In the genomic region with DNA sequence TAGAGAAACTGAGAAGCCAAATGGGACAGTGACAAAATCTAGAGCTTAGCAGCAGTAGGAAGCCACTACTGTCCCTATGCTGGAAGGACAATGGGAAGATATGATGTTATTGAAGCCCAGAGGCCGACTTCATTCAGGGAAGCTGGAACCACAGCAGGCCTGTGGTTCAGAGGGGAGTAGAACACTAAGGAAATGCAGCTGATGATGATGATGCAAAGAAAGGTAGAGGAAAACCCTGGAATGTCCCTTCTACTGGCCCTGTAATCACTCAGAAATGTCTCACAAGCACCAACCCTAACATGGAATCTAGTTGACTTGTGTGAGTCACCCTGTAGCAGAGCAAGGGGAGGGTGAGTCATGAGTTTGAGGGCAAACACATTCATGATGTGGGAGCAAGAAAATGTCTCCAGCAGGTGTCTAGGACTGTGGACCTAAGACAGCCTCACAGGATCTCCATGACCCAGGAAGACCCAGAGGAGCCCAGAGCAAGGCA, we compare ENCODE assay signal across 9 cellular contexts. TPM values are rescaled to one million over a fixed set of nuclear protein-coding genes. Genes with fewer than 3 reads are reported as not detected.
A peak's percentile ranks its signal among the peaks of the same experiment; 100 is the strongest.
DNase-seq lines count a peak whose midpoint lies in the region; ATAC-seq, FAIRE-seq and TF ChIP-seq lines count a peak whose summit lies in the region.
"Had no signal": no experiment of that assay in that cellular context is flagged by ENCODE, and none has a peak within 500 bp of the region (broad histone marks: within the 10 kb centered on the region; RNA-seq: fewer than 3 reads in every experiment).

No MANE protein-coding gene starts in this region.

- H4K20me1 ChIP-seq in HepG2 (ENCODE audit: insufficient read depth, low read length) = no peaks in the 10 kb centered on the region

- POLR2A ChIA-PET in HepG2 (lab: Yijun Ruan, JAX) = interaction anchor here (0.9 to 2.5 kb wide), 2 partner anchors 13 to 162 kb away, joined by 3 to 7 read pairs; no protein-coding TSS in a partner anchor

- H3K4me1 Mint-ChIP-seq in natural killer cell treated with Interleukin-12 subunit alpha and Interleukin-12 subunit beta and Interleukin-15 and Interleukin-18, amount 100 ng/mL, for 72 hours (ENCODE audit: low read depth in 2 of 2) = peaks cover 14 to 16% of the 10 kb centered on the region in 2 donors
- no peaks in the 10 kb centered on the region for H3K4me1 Mint-ChIP-seq in natural killer cell

- peak; percentile 69 to 86 for ATAC-seq in natural killer cell treated with Interleukin-12 subunit alpha and Interleukin-12 subunit beta and Interleukin-15 and Interleukin-18, amount 100 ng/mL, for 72 hours
- ATAC-seq in natural killer cell (no peak), HepG2 (peak; percentile 82), HG03457 (IDR thresholded peaks at IDR 0.05; ENCODE audit: unreplicated experiment) (no peak), HG03045 (IDR thresholded peaks at IDR 0.05; ENCODE audit: unreplicated experiment) (no peak)
- ATAC-seq in activated naive CD4-positive, alpha-beta T cell treated with anti-CD3 and anti-CD28 coated beads, Interleukin-2, amount 50 U/mL, for 72 hours = peak; percentile 93 to 96

- H3K27ac ChIP-seq in HepG2 (ENCODE audit: extremely low read length, insufficient read depth, low read length) = peak overlapping the region; percentile 62

- no peak overlapping the region for H3K4me3 Mint-ChIP-seq in natural killer cell treated with Interleukin-12 subunit alpha and Interleukin-12 subunit beta and Interleukin-15 and Interleukin-18, amount 100 ng/mL, for 72 hours
- H3K4me3 Mint-ChIP-seq in natural killer cell = no peak overlapping the region

- H3K4me3 ChIP-seq in HepG2 (replicated peaks in 1 of 3; ENCODE audit: insufficient read depth in 1 of 3, low read depth in 2 of 3, low read length in 3 of 3) = no peak overlapping the region

- H3K27ac Mint-ChIP-seq in natural killer cell treated with Interleukin-12 subunit alpha and Interleukin-12 subunit beta and Interleukin-15 and Interleukin-18, amount 100 ng/mL, for 72 hours = no peak overlapping the region
- no peak overlapping the region for H3K27ac Mint-ChIP-seq in natural killer cell
- peak overlapping the region in 1 of 2 donors; percentile 5 for H3K27ac Mint-ChIP-seq in activated naive CD4-positive, alpha-beta T cell treated with anti-CD3 and anti-CD28 coated beads, Interleukin-2, amount 50 U/mL, for 72 hours

- no peaks in the 10 kb centered on the region for H3K36me3 ChIP-seq in HepG2 (replicated peaks in 1 of 2; ENCODE audit: control insufficient read depth in 1 of 2, insufficient read depth in 2 of 2, low read length in 2 of 2)

- H3K27me3 Mint-ChIP-seq in natural killer cell treated with Interleukin-12 subunit alpha and Interleukin-12 subunit beta and Interleukin-15 and Interleukin-18, amount 100 ng/mL, for 72 hours = peaks cover 2 to 7% of the 10 kb centered on the region in 2 donors
- H3K27me3 Mint-ChIP-seq in natural killer cell (ENCODE audit: low read depth in 2 of 2) = no peaks in the 10 kb centered on the region

- H3K4me1 ChIP-seq in HepG2 (ENCODE audit: insufficient read depth, low read length) = peaks cover 56% of the 10 kb centered on the region

- 20% methylated on average over 1 of the region's 1 CpG for WGBS in HepG2 (ENCODE audit: low lambda C conversion rate)

- no peak for TF ChIP-seq POLR2A in HepG2 (IDR thresholded peaks at IDR 0.05; ENCODE audit: insufficient read depth in 1 of 2, low read depth in 2 of 2, low read length in 2 of 2)

- intact Hi-C loops in natural killer cell (cut with micrococcal nuclease) = no loop called here
- intact Hi-C loops in HepG2 (cut with micrococcal nuclease; ENCODE audit: unreplicated experiment) = no loop called here

- TF ChIP-seq CTCF in natural killer cell (IDR thresholded peaks at IDR 0.05) (no peak), HepG2 (CRISPR knock-in tag; IDR thresholded peaks at IDR 0.05) (no peak), GM10266 (IDR thresholded peaks at IDR 0.05; ENCODE audit: control insufficient read depth, insufficient read depth, low read depth, missing control alignments) (no peak)

- no peak for DNase-seq in natural killer cell treated with Interleukin-12 subunit alpha and Interleukin-12 subunit beta and Interleukin-15 and Interleukin-18, amount 100 ng/mL, for 72 hours (ENCODE audit: low spot score)
- DNase-seq in natural killer cell (no peak), HepG2 (ENCODE audit: low spot score) (peak; percentile 82), GM10266 (ENCODE audit: extremely low spot score) (no peak), NCI-H1105 (lab: John Stamatoyannopoulos, UW) (no peak)
- DNase-seq in activated naive CD4-positive, alpha-beta T cell treated with anti-CD3 and anti-CD28 coated beads, Interleukin-2, amount 50 U/mL, for 72 hours (ENCODE audit: low spot score in 2 of 2) = peak in 1 of 2 donors; percentile 42

- TF ChIP-seq EP300 in HepG2 (IDR thresholded peaks at IDR 0.05; ENCODE audit: low read depth in 2 of 2, low read length in 2 of 2) = peak in 1 of 2 experiments; percentile 67; a peak in 1 of 4 replicates
- peak; percentile 66 for TF ChIP-seq EP300 in HepG2 (CRISPR knock-in tag; IDR thresholded peaks at IDR 0.05; ENCODE audit: borderline replicate concordance)

- no TSS peak for BruUV-seq in HepG2 (replicated peaks; lab: Mats Ljungman, UMichigan)

- H3K9me3 Mint-ChIP-seq in natural killer cell treated with Interleukin-12 subunit alpha and Interleukin-12 subunit beta and Interleukin-15 and Interleukin-18, amount 100 ng/mL, for 72 hours = no peaks in the 10 kb centered on the region
- no peaks in the 10 kb centered on the region for H3K9me3 Mint-ChIP-seq in natural killer cell
- peaks cover 0 to 10% of the 10 kb centered on the region in 2 donors for H3K9me3 Mint-ChIP-seq in activated naive CD4-positive, alpha-beta T cell treated with anti-CD3 and anti-CD28 coated beads, Interleukin-2, amount 50 U/mL, for 72 hours

- H3K4me2 ChIP-seq in HepG2 (ENCODE audit: low read depth, low read length) = no peak overlapping the region

- in situ Hi-C loops in HepG2 (cut with HindIII; ENCODE audit: extremely low pct_ligation_motif_present, low pct_unique_long_range_greater_than_20kb) = no loop called here

- H3K79me2 ChIP-seq in HepG2 (ENCODE audit: insufficient read depth, low read length) = no peaks in the 10 kb centered on the region

- no peak for TF ChIP-seq RAD21 in HepG2 (CRISPR knock-in tag; IDR thresholded peaks at IDR 0.05)

- no peaks in the 10 kb centered on the region for H3K9me3 ChIP-seq in HepG2 (ENCODE audit: low read length)

- H3K9ac ChIP-seq in HepG2 (ENCODE audit: insufficient read depth, low read depth, low read length) = no peak overlapping the region

- no peaks in the 10 kb centered on the region; a peak in 1 of 5 replicates for H3K27me3 ChIP-seq in HepG2 (ENCODE audit: control insufficient read depth in 1 of 2, insufficient read depth in 2 of 2, low read length in 2 of 2)

- H3K36me3 Mint-ChIP-seq in natural killer cell treated with Interleukin-12 subunit alpha and Interleukin-12 subunit beta and Interleukin-15 and Interleukin-18, amount 100 ng/mL, for 72 hours = no peaks in the 10 kb centered on the region
- no peaks in the 10 kb centered on the region for H3K36me3 Mint-ChIP-seq in natural killer cell
- peaks cover 0 to 5% of the 10 kb centered on the region in 2 donors for H3K36me3 Mint-ChIP-seq in activated naive CD4-positive, alpha-beta T cell treated with anti-CD3 and anti-CD28 coated beads, Interleukin-2, amount 50 U/mL, for 72 hours

- no peak overlapping the region for H2AFZ ChIP-seq in HepG2 (ENCODE audit: low read length)

- no peak for FAIRE-seq in HepG2 (lab: Jason Lieb, UNC)
- FAIRE-seq: colon had no signal

- CTCF ChIA-PET in HepG2 (lab: Yijun Ruan, JAX; ENCODE audit: low intra/inter-chr PET ratio, low total read pairs) = no interaction called here

TF ChIP-seq in HepG2, 621 proteins besides CTCF, POLR2A, EP300 and RAD21 (continues in another document):
- TF ChIP-seq ERF (CRISPR knock-in tag; IDR thresholded peaks at IDR 0.05) = 0 out of 2 replicates have a peak, but pooled peaks have one; percentile 20

RNA-seq across cellular contexts. Expression of gene LRRC17, which starts 37.1 kb away (rescaled TPM):
- total RNA-seq in natural killer cell treated with Interleukin-12 subunit alpha and Interleukin-12 subunit beta and Interleukin-15 and Interleukin-18, amount 100 ng/mL, for 72 hours = under 1 TPM; 0.14 to 0.81 TPM
- total RNA-seq in natural killer cell (under 1 TPM in 1 of 3 donors, not detected in 2; 0.63 TPM), HepG2 (2016; rRNA removed; fragmentation: Illumina TruSeq; extraction: Trizol) (0.20 and 0.38 TPM in 2 replicates)
- total RNA-seq in activated naive CD4-positive, alpha-beta T cell treated with anti-CD3 and anti-CD28 coated beads, Interleukin-2, amount 50 U/mL, for 72 hours = not detected
- 0.26 TPM in 1 of 2 replicates, not detected in the other for total RNA-seq in HepG2 (2016; cell fraction: cytosol; rRNA removed; fragmentation: Illumina TruSeq; extraction: Trizol; ENCODE audit: low read depth)
- 0.27 and 0.58 TPM in 2 replicates for total RNA-seq in HepG2 (2016; cell fraction: insoluble cytoplasmic fraction; rRNA removed; fragmentation: Illumina TruSeq; extraction: Trizol)
- 0.10 and 0.22 TPM in 2 replicates for total RNA-seq in HepG2 (2016; cell fraction: membrane; rRNA removed; fragmentation: Illumina TruSeq; extraction: Trizol)
- 0.37 and 0.88 TPM in 2 replicates for total RNA-seq in HepG2 (2016; cell fraction: nucleus; rRNA removed; fragmentation: Illumina TruSeq; extraction: Trizol)
- 0.66 and 0.67 TPM in 2 replicates for polyA plus RNA-seq in HepG2 (2011; rRNA removed)
- polyA plus RNA-seq in HepG2 (2011; cell fraction: cytosol; rRNA removed) = 0.28 and 0.50 TPM in 2 replicates
- 0.55 and 0.69 TPM in 2 replicates for polyA plus RNA-seq in HepG2 (2011; cell fraction: nucleus; rRNA removed)
- polyA plus RNA-seq in HepG2 (2012) = 2.7 and 9.0 TPM in 2 replicates
- 0.09 TPM in 1 of 2 replicates, not detected in the other for polyA plus RNA-seq in HepG2 (2016; cell fraction: cytosol; fragmentation: Illumina TruSeq; extraction: Trizol; ENCODE audit: low read depth)
- 0.13 and 0.32 TPM in 2 replicates for polyA plus RNA-seq in HepG2 (2016; cell fraction: insoluble cytoplasmic fraction; fragmentation: Illumina TruSeq; extraction: Trizol; ENCODE audit: low read depth)
- polyA plus RNA-seq in HepG2 (2016; cell fraction: membrane; fragmentation: Illumina TruSeq; extraction: Trizol; ENCODE audit: low read depth) = 0.20 TPM in 1 of 2 replicates, not detected in the other
- 0.46 and 1.2 TPM in 2 replicates for polyA plus RNA-seq in HepG2 (2016; cell fraction: nucleus; fragmentation: Illumina TruSeq; extraction: Trizol; ENCODE audit: insufficient read depth, low read depth)
- polyA minus RNA-seq in HepG2 (2011; rRNA and poly(A)+ RNA removed; ENCODE audit: low replicate concordance) = not detected in 2 replicates
- polyA minus RNA-seq in HepG2 (2011; cell fraction: cytosol; rRNA and poly(A)+ RNA removed) = not detected in 2 replicates
- polyA minus RNA-seq in HepG2 (2011; cell fraction: nucleus; rRNA and poly(A)+ RNA removed) = 0.26 and 1.4 TPM in 2 replicates

Comparison
In these comparisons a context has a peak if more than half of its experiments do, and no peak if none do; other contexts are left out.
1. ATAC-seq: peak in natural killer cell treated with Interleukin-12 subunit alpha and Interleukin-12 subunit beta and Interleukin-15 and Interleukin-18, amount 100 ng/mL, for 72 hours (2 of 2), activated naive CD4-positive, alpha-beta T cell treated with anti-CD3 and anti-CD28 coated beads, Interleukin-2, amount 50 U/mL, for 72 hours (2 of 2) and HepG2 (single experiment); none in natural killer cell (0 of 3), HG03457 (single experiment) and HG03045 (single experiment).